ENCODE assay signal across 1 cellular context in the genomic region with DNA sequence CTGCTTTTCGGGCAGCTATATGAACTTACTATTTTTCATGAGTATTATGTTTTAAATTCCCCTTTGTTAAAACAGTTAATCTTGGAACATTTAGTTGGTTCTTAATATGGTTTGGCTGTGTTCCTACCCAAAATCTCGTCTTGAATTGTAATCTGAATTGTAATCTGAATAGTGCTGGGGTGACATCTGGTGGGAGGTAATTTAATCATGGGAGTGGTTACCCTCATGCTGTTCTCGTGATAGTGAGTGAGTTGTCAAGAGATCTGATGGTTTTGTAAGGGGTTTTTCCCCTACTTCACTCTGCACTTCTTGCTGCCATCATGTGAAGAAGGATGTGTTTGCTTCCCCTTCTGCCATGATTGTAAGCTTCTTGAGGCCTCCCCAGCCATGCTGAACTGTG.
TF ChIP-seq lines count a peak whose summit lies in the region.

No MANE protein-coding gene starts in this region.

TF ChIP-seq in HepG2, 621 proteins besides CTCF, POLR2A, EP300 and RAD21:
- TF ChIP-seq, protein P1, sequence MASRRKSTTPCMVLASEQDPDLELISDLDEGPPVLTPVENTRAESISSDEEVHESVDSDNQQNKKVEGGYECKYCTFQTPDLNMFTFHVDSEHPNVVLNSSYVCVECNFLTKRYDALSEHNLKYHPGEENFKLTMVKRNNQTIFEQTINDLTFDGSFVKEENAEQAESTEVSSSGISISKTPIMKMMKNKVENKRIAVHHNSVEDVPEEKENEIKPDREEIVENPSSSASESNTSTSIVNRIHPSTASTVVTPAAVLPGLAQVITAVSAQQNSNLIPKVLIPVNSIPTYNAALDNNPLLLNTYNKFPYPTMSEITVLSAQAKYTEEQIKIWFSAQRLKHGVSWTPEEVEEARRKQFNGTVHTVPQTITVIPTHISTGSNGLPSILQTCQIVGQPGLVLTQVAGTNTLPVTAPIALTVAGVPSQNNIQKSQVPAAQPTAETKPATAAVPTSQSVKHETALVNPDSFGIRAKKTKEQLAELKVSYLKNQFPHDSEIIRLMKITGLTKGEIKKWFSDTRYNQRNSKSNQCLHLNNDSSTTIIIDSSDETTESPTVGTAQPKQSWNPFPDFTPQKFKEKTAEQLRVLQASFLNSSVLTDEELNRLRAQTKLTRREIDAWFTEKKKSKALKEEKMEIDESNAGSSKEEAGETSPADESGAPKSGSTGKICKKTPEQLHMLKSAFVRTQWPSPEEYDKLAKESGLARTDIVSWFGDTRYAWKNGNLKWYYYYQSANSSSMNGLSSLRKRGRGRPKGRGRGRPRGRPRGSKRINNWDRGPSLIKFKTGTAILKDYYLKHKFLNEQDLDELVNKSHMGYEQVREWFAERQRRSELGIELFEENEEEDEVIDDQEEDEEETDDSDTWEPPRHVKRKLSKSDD (CRISPR knock-in tag; IDR thresholded peaks at IDR 0.05; ENCODE audit: low read depth), result no peak
- no peak for TF ChIP-seq ZSCAN31 (CRISPR knock-in tag; IDR thresholded peaks at IDR 0.05; ENCODE audit: low read depth)
- TF ChIP-seq ZBTB42 (CRISPR knock-in tag; IDR thresholded peaks at IDR 0.05), result no peak
- TF ChIP-seq ZNF33B (CRISPR knock-in tag; IDR thresholded peaks at IDR 0.05), result no peak
- TF ChIP-seq, protein P2, sequence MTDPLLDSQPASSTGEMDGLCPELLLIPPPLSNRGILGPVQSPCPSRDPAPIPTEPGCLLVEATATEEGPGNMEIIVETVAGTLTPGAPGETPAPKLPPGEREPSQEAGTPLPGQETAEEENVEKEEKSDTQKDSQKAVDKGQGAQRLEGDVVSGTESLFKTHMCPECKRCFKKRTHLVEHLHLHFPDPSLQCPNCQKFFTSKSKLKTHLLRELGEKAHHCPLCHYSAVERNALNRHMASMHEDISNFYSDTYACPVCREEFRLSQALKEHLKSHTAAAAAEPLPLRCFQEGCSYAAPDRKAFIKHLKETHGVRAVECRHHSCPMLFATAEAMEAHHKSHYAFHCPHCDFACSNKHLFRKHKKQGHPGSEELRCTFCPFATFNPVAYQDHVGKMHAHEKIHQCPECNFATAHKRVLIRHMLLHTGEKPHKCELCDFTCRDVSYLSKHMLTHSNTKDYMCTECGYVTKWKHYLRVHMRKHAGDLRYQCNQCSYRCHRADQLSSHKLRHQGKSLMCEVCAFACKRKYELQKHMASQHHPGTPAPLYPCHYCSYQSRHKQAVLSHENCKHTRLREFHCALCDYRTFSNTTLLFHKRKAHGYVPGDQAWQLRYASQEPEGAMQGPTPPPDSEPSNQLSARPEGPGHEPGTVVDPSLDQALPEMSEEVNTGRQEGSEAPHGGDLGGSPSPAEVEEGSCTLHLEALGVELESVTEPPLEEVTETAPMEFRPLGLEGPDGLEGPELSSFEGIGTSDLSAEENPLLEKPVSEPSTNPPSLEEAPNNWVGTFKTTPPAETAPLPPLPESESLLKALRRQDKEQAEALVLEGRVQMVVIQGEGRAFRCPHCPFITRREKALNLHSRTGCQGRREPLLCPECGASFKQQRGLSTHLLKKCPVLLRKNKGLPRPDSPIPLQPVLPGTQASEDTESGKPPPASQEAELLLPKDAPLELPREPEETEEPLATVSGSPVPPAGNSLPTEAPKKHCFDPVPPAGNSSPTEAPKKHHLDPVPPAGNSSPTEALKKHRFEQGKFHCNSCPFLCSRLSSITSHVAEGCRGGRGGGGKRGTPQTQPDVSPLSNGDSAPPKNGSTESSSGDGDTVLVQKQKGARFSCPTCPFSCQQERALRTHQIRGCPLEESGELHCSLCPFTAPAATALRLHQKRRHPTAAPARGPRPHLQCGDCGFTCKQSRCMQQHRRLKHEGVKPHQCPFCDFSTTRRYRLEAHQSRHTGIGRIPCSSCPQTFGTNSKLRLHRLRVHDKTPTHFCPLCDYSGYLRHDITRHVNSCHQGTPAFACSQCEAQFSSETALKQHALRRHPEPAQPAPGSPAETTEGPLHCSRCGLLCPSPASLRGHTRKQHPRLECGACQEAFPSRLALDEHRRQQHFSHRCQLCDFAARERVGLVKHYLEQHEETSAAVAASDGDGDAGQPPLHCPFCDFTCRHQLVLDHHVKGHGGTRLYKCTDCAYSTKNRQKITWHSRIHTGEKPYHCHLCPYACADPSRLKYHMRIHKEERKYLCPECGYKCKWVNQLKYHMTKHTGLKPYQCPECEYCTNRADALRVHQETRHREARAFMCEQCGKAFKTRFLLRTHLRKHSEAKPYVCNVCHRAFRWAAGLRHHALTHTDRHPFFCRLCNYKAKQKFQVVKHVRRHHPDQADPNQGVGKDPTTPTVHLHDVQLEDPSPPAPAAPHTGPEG (CRISPR knock-in tag; IDR thresholded peaks at IDR 0.05), result no peak
- no peak for TF ChIP-seq MYC (CRISPR knock-in tag; IDR thresholded peaks at IDR 0.05; ENCODE audit: borderline replicate concordance)
TF ChIP-seq in HepG2: peak in this region for 0.
